Comparison of ENCODE assay signal across 1 cellular context in genomic region chr19:45076851-45077730, GRCh38.
TF ChIP-seq lines count a peak whose summit lies in the region.

No MANE protein-coding gene starts in this region.

TF ChIP-seq in GM23338, 12 proteins besides CTCF, POLR2A, EP300 and RAD21 (continued from another document):
- peak; percentile 81 for TF ChIP-seq ZNF462 (CRISPR knock-in tag; IDR thresholded peaks at IDR 0.05)
- TF ChIP-seq ETS1 (IDR thresholded peaks at IDR 0.05) = no peak
